Comparison of ENCODE assay signal across 21 cellular contexts in genomic region chr7:97772034-97772891, GRCh38. TPM values are rescaled to one million over a fixed set of nuclear protein-coding genes. Genes with fewer than 3 reads are reported as not detected.
"Had no signal": no experiment of that assay in that cellular context is flagged by ENCODE, and none has a peak within 500 bp of the region (broad histone marks: within the 10 kb centered on the region; RNA-seq: fewer than 3 reads in every experiment).

No MANE protein-coding gene starts in this region.

- H3K27me3 ChIP-seq: esophagus squamous epithelium, right lobe of liver had no signal

- DNase-seq: activated CD4-positive, alpha-beta T cell treated with anti-CD3 and anti-CD28 coated beads for 1 hour; activated CD4-positive, alpha-beta T cell treated with anti-CD3 and anti-CD28 coated beads, Interleukin-2, amount 50 U/mL, for 48 hours; activated CD8-positive, alpha-beta memory T cell treated with anti-CD3 and anti-CD28 coated beads, Interleukin-2, amount 10 ng/mL, durations not matched to agents 7 days and 5 days; activated effector memory CD4-positive, alpha-beta T cell treated with anti-CD3 and anti-CD28 coated beads, Interleukin-2, amount 50 U/mL, for 16 hours; activated T-cell treated with anti-CD3 and anti-CD28 coated beads, Interleukin-2, amount 50 U/mL, for 24 hours; cerebellar nuclear complex; esophagus squamous epithelium; foreskin fibroblast; mammary epithelial cell; occipital lobe; right lobe of liver; stimulated activated CD4-positive, alpha-beta T cell treated with anti-CD3 and anti-CD28 coated beads, Interleukin-2, amount 100 ng/mL, for 24 hours; stimulated activated naive B cell treated with anti-CD40 and anti-IgM and Interleukin-4, amounts not matched to agents 10 μg/mL and 1 μg/mL and 100 μg/mL, for 72 hours; substantia nigra had no signal

- H3K27ac Mint-ChIP-seq: activated CD8-positive, alpha-beta memory T cell treated with anti-CD3 and anti-CD28 coated beads, Interleukin-2, amount 10 ng/mL, durations not matched to agents 7 days and 5 days; activated naive CD8-positive, alpha-beta T cell; activated T-cell treated with anti-CD3 and anti-CD28 coated beads, Interleukin-2, amount 50 U/mL, for 24 hours; stimulated activated naive B cell treated with anti-CD40 and anti-IgM and Interleukin-4, amounts not matched to agents 10 μg/mL and 1 μg/mL and 100 μg/mL, for 72 hours; T-helper 2 cell treated with Interferon-gamma antibody and Interleukin-4, amounts not matched to agents 5 μg/mL and 100 μg/mL, for 36 hours had no signal

- H3K9me3 ChIP-seq: esophagus squamous epithelium, prostate gland, right lobe of liver had no signal

- H3K4me1 Mint-ChIP-seq: activated CD8-positive, alpha-beta memory T cell treated with anti-CD3 and anti-CD28 coated beads, Interleukin-2, amount 10 ng/mL, durations not matched to agents 7 days and 5 days; nephron; stimulated activated naive B cell treated with anti-CD40 and anti-IgM and Interleukin-4, amounts not matched to agents 10 μg/mL and 1 μg/mL and 100 μg/mL, for 72 hours had no signal

- H3K9me3 Mint-ChIP-seq: activated T-cell treated with anti-CD3 and anti-CD28 coated beads, Interleukin-2, amount 50 U/mL, for 24 hours; nephron; stimulated activated naive B cell treated with anti-CD40 and anti-IgM and Interleukin-4, amounts not matched to agents 10 μg/mL and 1 μg/mL and 100 μg/mL, for 72 hours; T-helper 2 cell treated with Interferon-gamma antibody and Interleukin-4, amounts not matched to agents 5 μg/mL and 100 μg/mL, for 36 hours had no signal

- H3K4me3 Mint-ChIP-seq: activated CD8-positive, alpha-beta memory T cell treated with anti-CD3 and anti-CD28 coated beads, Interleukin-2, amount 10 ng/mL, durations not matched to agents 7 days and 5 days; activated naive CD8-positive, alpha-beta T cell; activated T-cell treated with anti-CD3 and anti-CD28 coated beads, Interleukin-2, amount 50 U/mL, for 24 hours; nephron; stimulated activated naive B cell treated with anti-CD40 and anti-IgM and Interleukin-4, amounts not matched to agents 10 μg/mL and 1 μg/mL and 100 μg/mL, for 72 hours; T-helper 2 cell treated with Interferon-gamma antibody and Interleukin-4, amounts not matched to agents 5 μg/mL and 100 μg/mL, for 36 hours had no signal

- H3K4me1 ChIP-seq: esophagus squamous epithelium, prostate gland, right lobe of liver had no signal

- H3K4me3 ChIP-seq: esophagus squamous epithelium, prostate gland, right lobe of liver had no signal

- H3K27ac ChIP-seq: esophagus squamous epithelium, prostate gland, right lobe of liver had no signal

- H3K36me3 ChIP-seq: esophagus squamous epithelium, prostate gland, right lobe of liver had no signal

- H3K27me3 Mint-ChIP-seq: activated CD8-positive, alpha-beta memory T cell treated with anti-CD3 and anti-CD28 coated beads, Interleukin-2, amount 10 ng/mL, durations not matched to agents 7 days and 5 days had no signal

- ATAC-seq: activated CD8-positive, alpha-beta memory T cell treated with anti-CD3 and anti-CD28 coated beads, Interleukin-2, amount 10 ng/mL, durations not matched to agents 7 days and 5 days; stimulated activated naive B cell treated with anti-CD40 and anti-IgM and Interleukin-4, amounts not matched to agents 10 μg/mL and 1 μg/mL and 100 μg/mL, for 72 hours had no signal

- H3K36me3 Mint-ChIP-seq: activated CD8-positive, alpha-beta memory T cell treated with anti-CD3 and anti-CD28 coated beads, Interleukin-2, amount 10 ng/mL, durations not matched to agents 7 days and 5 days; activated naive CD8-positive, alpha-beta T cell; stimulated activated naive B cell treated with anti-CD40 and anti-IgM and Interleukin-4, amounts not matched to agents 10 μg/mL and 1 μg/mL and 100 μg/mL, for 72 hours had no signal

- FAIRE-seq: endometrium had no signal

RNA-seq across cellular contexts. Expression of gene TAC1, which starts 40.4 kb away (rescaled TPM):
- total RNA-seq: activated CD8-positive, alpha-beta memory T cell treated with anti-CD3 and anti-CD28 coated beads, Interleukin-2, amount 10 ng/mL, durations not matched to agents 7 days and 5 days; dermis microvascular lymphatic vessel endothelial cell; esophagus squamous epithelium; mammary epithelial cell; mononuclear cell had no signal
- polyA plus RNA-seq: mammary epithelial cell had no signal
